In the genomic region with DNA sequence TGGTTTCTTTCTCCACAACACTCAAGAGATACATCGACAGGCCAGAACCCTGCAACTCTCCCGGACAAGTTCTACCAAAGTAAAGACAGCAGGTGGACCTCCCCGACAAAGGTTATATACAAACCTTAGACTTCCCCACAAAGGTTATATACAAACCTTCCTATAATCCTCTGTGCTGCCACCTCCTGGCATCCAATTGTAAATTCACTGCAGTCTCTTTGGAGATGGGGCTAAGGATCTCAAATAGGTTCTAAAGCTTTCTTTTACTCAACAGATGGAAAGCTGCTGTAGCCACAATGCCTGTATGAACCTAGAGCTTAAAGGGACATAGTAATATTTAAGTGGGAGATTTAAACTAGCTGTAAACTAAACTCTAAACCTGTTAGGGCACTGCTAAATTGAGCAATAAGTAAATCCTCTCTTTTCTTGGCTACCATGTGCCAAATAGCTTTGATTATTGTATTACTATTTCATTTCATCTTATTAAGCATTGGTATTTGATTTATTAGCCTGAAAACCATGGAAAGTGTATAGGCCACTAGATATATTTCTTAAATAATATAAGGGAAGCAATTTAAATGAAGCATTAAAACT, we compare ENCODE assay signal across 9 cellular contexts. TPM values are rescaled to one million over a fixed set of nuclear protein-coding genes. Genes with fewer than 3 reads are reported as not detected.
DNase-seq lines count a peak whose midpoint lies in the region; ATAC-seq and TF ChIP-seq lines count a peak whose summit lies in the region.
"Had no signal": no experiment of that assay in that cellular context is flagged by ENCODE, and none has a peak within 500 bp of the region (broad histone marks: within the 10 kb centered on the region; RNA-seq: fewer than 3 reads in every experiment).

No MANE protein-coding gene starts in this region.

- POLR2A ChIA-PET in naive thymus-derived CD8-positive, alpha-beta T cell (lab: Charles Lee): no interaction called here

- no peak overlapping the region for H3K4me3 Mint-ChIP-seq in naive thymus-derived CD8-positive, alpha-beta T cell

- H3K27ac ChIP-seq in WERI-Rb-1: no peak overlapping the region
- H3K27ac ChIP-seq: skin epidermis had no signal

- H3K36me3 Mint-ChIP-seq in naive thymus-derived CD8-positive, alpha-beta T cell: peaks cover 0 to 7% (median 6%) of the 10 kb centered on the region in 3 donors

- DNase-seq in AG09319 (ENCODE audit: extremely low read depth, low read depth) (no peak), MV-4-11 (lab: John Stamatoyannopoulos, UW) (peak; percentile 43), WERI-Rb-1 (peak; percentile 81), NCI-H1048 (lab: John Stamatoyannopoulos, UW) (no peak)
- peak; percentile 20 for DNase-seq in effector CD4-positive, alpha-beta T cell
- peak in 7 of 10 donors; percentile 7 to 32 (median 27) for DNase-seq in naive thymus-derived CD8-positive, alpha-beta T cell

- H3K9me3 ChIP-seq in WERI-Rb-1 (ENCODE audit: severe bottlenecking): no peaks in the 10 kb centered on the region

- H3K9me3 Mint-ChIP-seq in naive thymus-derived CD8-positive, alpha-beta T cell: no peaks in the 10 kb centered on the region

- H3K4me3 ChIP-seq in GM12875 (ENCODE audit: low read depth, low read length) (no peak overlapping the region), WERI-Rb-1 (ENCODE audit: low read depth, low read length) (no peak overlapping the region)
- H3K4me3 ChIP-seq: skin epidermis had no signal

- H3K27ac Mint-ChIP-seq in naive thymus-derived CD8-positive, alpha-beta T cell: no peak overlapping the region

- no peaks in the 10 kb centered on the region for H3K27me3 Mint-ChIP-seq in naive thymus-derived CD8-positive, alpha-beta T cell

- H3K4me1 Mint-ChIP-seq in naive thymus-derived CD8-positive, alpha-beta T cell: peaks cover 0 to 5% (median 2%) of the 10 kb centered on the region in 4 donors

- TF ChIP-seq CTCF in AG09319 (IDR thresholded peaks at IDR 0.05; ENCODE audit: low read depth, low read length) (peak; percentile 77), GM12875 (IDR thresholded peaks at IDR 0.05; ENCODE audit: borderline replicate concordance, insufficient read depth, low read depth, low read length) (peak; percentile 61; the same call in 1 of the 2 replicates), WERI-Rb-1 (IDR thresholded peaks at IDR 0.05; ENCODE audit: low read depth, low read length) (peak; percentile 49)

- no peaks in the 10 kb centered on the region for H3K27me3 ChIP-seq in WERI-Rb-1 (ENCODE audit: insufficient read depth, low read depth, severe bottlenecking)

- no peaks in the 10 kb centered on the region for H3K36me3 ChIP-seq in WERI-Rb-1

- peak; percentile 89 for ATAC-seq in HG02623 (IDR thresholded peaks at IDR 0.05; ENCODE audit: unreplicated experiment)
- ATAC-seq in naive thymus-derived CD8-positive, alpha-beta T cell: peak; percentile 65 to 70

RNA-seq across cellular contexts. Expression of a gene that starts 9.8 kb away (rescaled TPM):
- total RNA-seq in naive thymus-derived CD8-positive, alpha-beta T cell: 1 to 10 TPM; 5.2 to 8.5 TPM
- 1 to 10 TPM in 2 of 3 donors, under 1 TPM in 1; 0.97 to 3.3 (median 2.7) TPM for polyA plus RNA-seq in naive thymus-derived CD8-positive, alpha-beta T cell

RNA-seq across cellular contexts. Expression of a gene that starts 58.5 kb away (rescaled TPM):
- total RNA-seq in naive thymus-derived CD8-positive, alpha-beta T cell: 10 to 100 TPM; 15.7 to 20.7 TPM
- 10 to 100 TPM; 25.4 to 33.3 (median 28.6) TPM for polyA plus RNA-seq in naive thymus-derived CD8-positive, alpha-beta T cell

RNA-seq across cellular contexts. Expression of a gene that starts 58.6 kb away (rescaled TPM):
- total RNA-seq in naive thymus-derived CD8-positive, alpha-beta T cell: 1 to 10 TPM; 2.6 to 4.1 TPM
- 1 to 10 TPM in 2 of 3 donors, under 1 TPM in 1; 0.73 to 2.0 (median 1.8) TPM for polyA plus RNA-seq in naive thymus-derived CD8-positive, alpha-beta T cell

Comparison
In these comparisons a context has a peak if more than half of its experiments do, and no peak if none do; other contexts are left out.
1. DNase-seq: peak in MV-4-11 (single experiment), WERI-Rb-1 (single experiment), effector CD4-positive, alpha-beta T cell (single experiment) and naive thymus-derived CD8-positive, alpha-beta T cell (7 of 10); none in AG09319 (single experiment) and NCI-H1048 (single experiment).
2. Peak in every context shown above with its lines, with median percentiles within 50 percentile points of each other: CTCF ChIP-seq.